8 cellular contexts compared by ENCODE assay signal in genomic region chr6:38262041-38262440, GRCh38.
DNase-seq lines count a peak whose midpoint lies in the region; ATAC-seq, FAIRE-seq and TF ChIP-seq lines count a peak whose summit lies in the region.

No MANE protein-coding gene starts in this region.

- TF ChIP-seq CTCF in cardiac muscle cell (IDR thresholded peaks at IDR 0.05; ENCODE audit: low read depth, low read length) = no peak
- no peak for TF ChIP-seq CTCF in transverse colon (IDR thresholded peaks at IDR 0.05)

- DNase-seq in GM12891 (ENCODE audit: insufficient read length, low spot score) (no peak), T-helper 17 cell (no peak), cardiac muscle cell (ENCODE audit: low read depth in 1 of 2, low spot score in 1 of 2) (peak; percentile 36 to 72), putamen (ENCODE audit: low spot score) (peak; percentile 27), NCI-H1930 (lab: John Stamatoyannopoulos, UW) (no peak), mucosa of gallbladder (ENCODE audit: low spot score) (no peak), transverse colon (no peak), NCI-H345 treated with DMSO at 0.1 percent for 48 hours (lab: John Stamatoyannopoulos, UW; ENCODE audit: unreplicated experiment) (no peak)

- H3K4me1 ChIP-seq in cardiac muscle cell (ENCODE audit: low read depth) (peaks cover 24% of the 10 kb centered on the region), transverse colon (peaks cover 0 to 9% (median 3%) of the 10 kb centered on the region in 4 donors)

- H3K27ac Mint-ChIP-seq in T-helper 17 cell = peak overlapping the region; percentile 67

- no peak for TF ChIP-seq POLR2A in GM12891 (IDR thresholded peaks at IDR 0.05; ENCODE audit: low read depth, low read length)
- TF ChIP-seq POLR2A in transverse colon (IDR thresholded peaks at IDR 0.05) = no peak

- H3K4me3 ChIP-seq in cardiac muscle cell = no peak overlapping the region
- H3K4me3 ChIP-seq in transverse colon = no peak overlapping the region

- 14% methylated on average over 1 of the region's 1 CpG; no CpG with 5 or more reads in 1 of the 2 donors for WGBS in transverse colon (ENCODE audit: low coverage in 1 of 2), 2 donors

- FAIRE-seq in GM12891 (lab: Jason Lieb, UNC) = peak; percentile 82

- TF ChIP-seq EP300 in transverse colon (IDR thresholded peaks at IDR 0.05; ENCODE audit: low read depth) = no peak

- H3K36me3 Mint-ChIP-seq in T-helper 17 cell (ENCODE audit: low read depth) = peaks cover 5% of the 10 kb centered on the region

- H3K36me3 ChIP-seq in cardiac muscle cell (no peaks in the 10 kb centered on the region), transverse colon (no peaks in the 10 kb centered on the region)

- no peak overlapping the region for H3K4me3 Mint-ChIP-seq in T-helper 17 cell

- intact Hi-C loops in transverse colon (cut with DNase I; ENCODE audit: low total_unique reads) = no loop called here

- in situ Hi-C loops in transverse colon (cut with MboI; ENCODE audit: low pct_ligation_motif_present in 1 of 4, low pct_unique_long_range_greater_than_20kb in 1 of 4, low sequenced_read_pairs in 3 of 4) = no loop called here

- H3K27ac ChIP-seq in cardiac muscle cell (peak overlapping the region; percentile 79), transverse colon (peak overlapping the region in 2 of 4 donors; percentile 3 to 31)

- no peak for ATAC-seq in T-helper 17 cell

- peaks cover 19% of the 10 kb centered on the region for H3K4me1 Mint-ChIP-seq in T-helper 17 cell

- H3K9me3 ChIP-seq in T-helper 17 cell (ENCODE audit: control insufficient read depth, low read length, poor library complexity, severe bottlenecking) = no peaks in the 10 kb centered on the region
- no peaks in the 10 kb centered on the region for H3K9me3 ChIP-seq in cardiac muscle cell (ENCODE audit: low read depth)
- H3K9me3 ChIP-seq in transverse colon = no peaks in the 10 kb centered on the region

- no peaks in the 10 kb centered on the region for H3K27me3 Mint-ChIP-seq in T-helper 17 cell

- H3K27me3 ChIP-seq in cardiac muscle cell (no peaks in the 10 kb centered on the region), transverse colon (no peaks in the 10 kb centered on the region)

TF ChIP-seq in GM12891, 5 proteins besides CTCF, POLR2A, EP300 and RAD21:
- TF ChIP-seq SPI1 (IDR thresholded peaks at IDR 0.05; ENCODE audit: low read depth, low read length) (no peak), PAX5 (IDR thresholded peaks at IDR 0.05; ENCODE audit: insufficient read depth, low read length, severe bottlenecking) (no peak), POU2F2 (IDR thresholded peaks at IDR 0.05; ENCODE audit: low read depth, low read length) (no peak), POLR2AphosphoS5 (IDR thresholded peaks at IDR 0.05; ENCODE audit: low read depth, low read length) (no peak), TAF1 (IDR thresholded peaks at IDR 0.05; ENCODE audit: low read depth, low read length) (no peak)

Comparison
In these comparisons a context has a peak if more than half of its experiments do, and no peak if none do; other contexts are left out.
1. DNase-seq: peak in cardiac muscle cell (2 of 2) and putamen (single experiment); none in GM12891 (single experiment), T-helper 17 cell (0 of 3), NCI-H1930 (0 of 2), mucosa of gallbladder (single experiment), transverse colon (single experiment) and NCI-H345 treated with DMSO at 0.1 percent for 48 hours (single experiment).